ENCODE assay signal across 15 cellular contexts in the genomic region with DNA sequence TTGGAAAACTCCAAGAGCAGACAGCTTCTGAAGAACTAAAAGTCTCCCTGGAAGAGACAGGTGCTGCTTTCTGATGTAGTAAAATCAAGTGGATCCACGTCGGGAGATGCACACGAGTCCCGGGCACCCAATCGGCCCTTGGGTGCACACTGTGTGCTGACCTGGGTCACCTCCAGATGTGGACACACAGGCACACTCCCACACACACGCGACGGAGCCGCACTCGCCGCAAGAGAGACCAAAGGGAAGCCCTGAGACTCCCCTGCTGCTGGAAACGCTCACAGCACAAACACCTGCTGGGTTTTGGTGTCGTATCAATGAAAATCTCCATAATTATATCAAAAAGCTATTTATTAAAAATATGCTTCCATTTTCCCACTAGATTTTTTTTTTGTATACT.
"Had no signal": no experiment of that assay in that cellular context is flagged by ENCODE, and none has a peak within 500 bp of the region (broad histone marks: within the 10 kb centered on the region; RNA-seq: fewer than 3 reads in every experiment).

No MANE protein-coding gene starts in this region.

- H3K4me3 ChIP-seq: ascending aorta, psoas muscle, thyroid gland had no signal

- H3K27me3 ChIP-seq: ascending aorta, heart left ventricle, thyroid gland had no signal

- H3K27me3 Mint-ChIP-seq: activated B cell treated with CpG ODN at 0.5 μM for 24 hours; activated naive CD8-positive, alpha-beta T cell treated with anti-CD3 and anti-CD28 coated beads, Interleukin-2, amount 10 ng/mL, durations not matched to agents 7 days and 5 days; naive thymus-derived CD4-positive, alpha-beta T cell; stimulated activated naive CD8-positive, alpha-beta T cell treated with anti-CD3 and anti-CD28 coated beads, Interleukin-15, Interleukin-2, amounts not matched to agents 100 ng/mL and 50 ng/mL, for 24 hours had no signal

- H3K9me3 Mint-ChIP-seq: activated B cell treated with CpG ODN at 0.5 μM for 24 hours; activated naive CD8-positive, alpha-beta T cell treated with anti-CD3 and anti-CD28 coated beads, Interleukin-2, amount 10 ng/mL, durations not matched to agents 7 days and 5 days; stimulated activated naive CD8-positive, alpha-beta T cell treated with anti-CD3 and anti-CD28 coated beads, Interleukin-15, Interleukin-2, amounts not matched to agents 100 ng/mL and 50 ng/mL, for 24 hours had no signal

- FAIRE-seq: endometrium had no signal

- DNase-seq: activated B cell treated with CpG ODN at 0.5 μM for 24 hours; activated effector memory CD4-positive, alpha-beta T cell treated with Interleukin-2 at 50 U/mL for 16 hours; activated naive CD8-positive, alpha-beta T cell treated with anti-CD3 and anti-CD28 coated beads, Interleukin-2, amount 10 ng/mL, durations not matched to agents 7 days and 5 days; foreskin fibroblast; mammary epithelial cell; naive thymus-derived CD4-positive, alpha-beta T cell; stimulated activated CD4-positive, alpha-beta T cell treated with anti-CD3 and anti-CD28 coated beads, Interleukin-12 subunit alpha, Interleukin-12 subunit beta, amount 100 ng/mL, for 4 hours; stimulated activated CD4-positive, alpha-beta T cell treated with anti-CD3 and anti-CD28 coated beads, Interleukin-2, amount 100 ng/mL, for 48 hours; T-helper 1 cell; thyroid gland had no signal

- H3K36me3 ChIP-seq: ascending aorta, thyroid gland had no signal

- H3K4me3 Mint-ChIP-seq: activated B cell treated with CpG ODN at 0.5 μM for 24 hours; activated naive CD8-positive, alpha-beta T cell treated with anti-CD3 and anti-CD28 coated beads, Interleukin-2, amount 10 ng/mL, durations not matched to agents 7 days and 5 days; stimulated activated naive CD8-positive, alpha-beta T cell treated with anti-CD3 and anti-CD28 coated beads, Interleukin-15, Interleukin-2, amounts not matched to agents 100 ng/mL and 50 ng/mL, for 24 hours had no signal

- H3K9me3 ChIP-seq: ascending aorta, heart left ventricle, psoas muscle, thyroid gland had no signal

- H3K27ac Mint-ChIP-seq: activated B cell treated with CpG ODN at 0.5 μM for 24 hours had no signal
